Comparison of ENCODE assay signal across 1 cellular context in genomic region chr1:203768158-203768725, GRCh38.
TF ChIP-seq lines count a peak whose summit lies in the region.

No MANE protein-coding gene starts in this region.

TF ChIP-seq in GM12878, 131 proteins besides CTCF, POLR2A, EP300 and RAD21:
- no peak for TF ChIP-seq USF1 (IDR thresholded peaks at IDR 0.05; ENCODE audit: borderline replicate concordance, extremely low read length, insufficient read depth, low read depth, low read length)
- no peak for TF ChIP-seq ZNF384 (IDR thresholded peaks at IDR 0.05; ENCODE audit: borderline replicate concordance, low read depth, low read length)
- TF ChIP-seq SRF (IDR thresholded peaks at IDR 0.05; ENCODE audit: low read depth in 2 of 2, low read length in 2 of 2) = no peak
- TF ChIP-seq ZNF274 (IDR thresholded peaks at IDR 0.05; ENCODE audit: insufficient read depth, insufficient read length) = no peak
- no peak for TF ChIP-seq ZBTB4 (CRISPR knock-in tag; IDR thresholded peaks at IDR 0.05)
- no peak for TF ChIP-seq TARDBP (IDR thresholded peaks at IDR 0.05; ENCODE audit: borderline replicate concordance)
- TF ChIP-seq ZNF217 (IDR thresholded peaks at IDR 0.05) = no peak
- no peak for TF ChIP-seq ZNF592 (IDR thresholded peaks at IDR 0.05)
- no peak for TF ChIP-seq PBX3 (IDR thresholded peaks at IDR 0.05; ENCODE audit: insufficient replicate concordance, low read depth, low read length)
- no peak for TF ChIP-seq RELB (IDR thresholded peaks at IDR 0.05; ENCODE audit: low read depth)
- no peak for TF ChIP-seq NR2C2 (IDR thresholded peaks at IDR 0.05; ENCODE audit: borderline replicate concordance, control insufficient read depth, insufficient read length, low read depth)
- no peak for TF ChIP-seq KLF5 (IDR thresholded peaks at IDR 0.05; ENCODE audit: partially characterized antibody)
- no peak for TF ChIP-seq RBBP5 (conservative IDR thresholded peaks at IDR 0.05)
- no peak for TF ChIP-seq SMC3 (IDR thresholded peaks at IDR 0.05; ENCODE audit: borderline replicate concordance, low read length)
- no peak for TF ChIP-seq TCF3 (IDR thresholded peaks at IDR 0.05; ENCODE audit: borderline replicate concordance, insufficient read depth, low read depth, low read length)
- no peak for TF ChIP-seq RAD51 (IDR thresholded peaks at IDR 0.05)
- TF ChIP-seq IRF5 (IDR thresholded peaks at IDR 0.05; ENCODE audit: borderline replicate concordance) = no peak
